16 cellular contexts compared by ENCODE assay signal in genomic region chr12:6750506-6750905, GRCh38. TPM values are rescaled to one million over a fixed set of nuclear protein-coding genes. Genes with fewer than 3 reads are reported as not detected.
"Had no signal": no experiment of that assay in that cellular context is flagged by ENCODE, and none has a peak within 500 bp of the region (broad histone marks: within the 10 kb centered on the region; RNA-seq: fewer than 3 reads in every experiment).

No MANE protein-coding gene starts in this region.

- H3K27me3 Mint-ChIP-seq: activated CD4-positive, alpha-beta T cell treated with anti-CD3 and anti-CD28 coated beads for 36 hours; memory B cell had no signal

- H3K27ac Mint-ChIP-seq: activated CD4-positive, alpha-beta T cell treated with anti-CD3 and anti-CD28 coated beads for 36 hours; memory B cell; nephron progenitor cell had no signal

- H3K9me3 Mint-ChIP-seq: activated T-cell treated with anti-CD3 and anti-CD28 coated beads, Interleukin-2, amount 50 U/mL, for 4 hours; memory B cell; nephron progenitor cell had no signal

- H3K4me3 Mint-ChIP-seq: memory B cell had no signal

- H3K27ac ChIP-seq: heart right ventricle, left lung, SJSA1, stomach, vagina had no signal

- DNase-seq: activated CD4-positive, alpha-beta T cell treated with anti-CD3 and anti-CD28 coated beads for 36 hours; activated naive CD4-positive, alpha-beta T cell treated with Interleukin-2 at 50 U/mL for 16 hours; activated T-cell treated with anti-CD3 and anti-CD28 coated beads, Interleukin-2, amount 50 U/mL, for 4 hours; amniotic stem cell; dorsolateral prefrontal cortex; foreskin melanocyte; heart right ventricle; left lung; nephron progenitor cell; stimulated activated CD4-positive, alpha-beta T cell treated with anti-CD3 and anti-CD28 coated beads, Interleukin-2, amount 100 ng/mL, for 48 hours; stimulated activated CD8-positive, alpha-beta memory T cell treated with anti-CD3 and anti-CD28 coated beads, Interleukin-4, amount 100 ng/mL, for 48 hours; stomach; T1000 had no signal

- ATAC-seq: activated CD4-positive, alpha-beta T cell treated with anti-CD3 and anti-CD28 coated beads for 36 hours; activated T-cell treated with anti-CD3 and anti-CD28 coated beads, Interleukin-2, amount 50 U/mL, for 4 hours; heart right ventricle; left lung had no signal

RNA-seq across cellular contexts. Expression of gene CD4, which starts 38.8 kb away (rescaled TPM):
- total RNA-seq: SJSA1 had no signal
